ENCODE assay signal across 8 cellular contexts in genomic region chr4:102390438-102390837, GRCh38. TPM values are rescaled to one million over a fixed set of nuclear protein-coding genes. Genes with fewer than 3 reads are reported as not detected.
DNase-seq lines count a peak whose midpoint lies in the region; ATAC-seq and TF ChIP-seq lines count a peak whose summit lies in the region.

No MANE protein-coding gene starts in this region.

- H3K27ac ChIP-seq in epithelial cell of prostate = peak overlapping the region; percentile 2

- DNase-seq in GM12864 (ENCODE audit: low read depth) = peak; percentile 10
- peak; percentile 31 for DNase-seq in HPDE6-E6E7 (ENCODE audit: extremely low spot score)
- DNase-seq in epithelial cell of prostate (ENCODE audit: low read depth, low spot score) = peak; percentile 57
- DNase-seq in stimulated activated naive CD4-positive, alpha-beta T cell (lab: John Stamatoyannopoulos, UW) = no peak
- DNase-seq in cerebellum (ENCODE audit: low spot score) = no peak
- DNase-seq in dermis blood vessel endothelial cell = no peak
- DNase-seq in activated effector memory CD4-positive, alpha-beta T cell treated with anti-CD3 and anti-CD28 coated beads, Interleukin-2, amount 50 U/mL, for 16 hours = no peak

- no peak for TF ChIP-seq CTCF in GM12864 (IDR thresholded peaks at IDR 0.05; ENCODE audit: low read depth, low read length, missing control alignments)

- no peak overlapping the region for H3K4me3 ChIP-seq in GM12864 (ENCODE audit: low read depth, low read length)

- ATAC-seq in GM21528 (IDR thresholded peaks at IDR 0.05; ENCODE audit: low FRiP score, unreplicated experiment) = peak; percentile 90

RNA-seq across cellular contexts. Expression of gene SLC39A8, which starts 45.2 kb away (rescaled TPM):
- 8.7 TPM for total RNA-seq in cerebellum
- 3.1 and 4.8 TPM in 2 replicates for total RNA-seq in dermis blood vessel endothelial cell

Comparison
In these comparisons a context has a peak if more than half of its experiments do, and no peak if none do; other contexts are left out.
1. DNase-seq: peak in GM12864 (single experiment), HPDE6-E6E7 (single experiment) and epithelial cell of prostate (single experiment); none in stimulated activated naive CD4-positive, alpha-beta T cell (0 of 6), cerebellum (single experiment), dermis blood vessel endothelial cell (single experiment) and activated effector memory CD4-positive, alpha-beta T cell treated with anti-CD3 and anti-CD28 coated beads, Interleukin-2, amount 50 U/mL, for 16 hours (single experiment).